In the genomic region with DNA sequence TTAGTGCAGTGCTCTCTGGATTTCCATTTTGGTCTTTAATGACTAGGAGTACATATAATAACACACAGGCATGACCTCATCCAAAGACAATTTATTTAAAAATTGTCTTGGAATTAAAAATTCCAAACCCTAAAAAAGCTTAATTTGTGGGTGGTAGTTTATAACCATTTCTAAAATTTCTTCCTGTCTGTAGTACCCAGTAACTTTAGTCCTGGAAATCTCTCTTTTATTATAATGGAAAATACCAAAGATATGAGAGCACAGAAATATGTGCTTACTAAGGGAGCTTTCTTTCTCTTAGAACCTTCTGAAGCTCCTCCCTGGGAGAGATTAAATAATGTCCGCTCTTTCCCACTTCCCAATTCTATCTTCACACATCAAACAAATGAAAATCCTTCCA, we compare ENCODE assay signal across 1 cellular context.
TF ChIP-seq lines count a peak whose summit lies in the region.

No MANE protein-coding gene starts in this region.

TF ChIP-seq in GM12891, 5 proteins besides CTCF, POLR2A, EP300 and RAD21:
- TF ChIP-seq POU2F2 (IDR thresholded peaks at IDR 0.05; ENCODE audit: low read depth, low read length): no peak
- TF ChIP-seq PAX5 (IDR thresholded peaks at IDR 0.05; ENCODE audit: insufficient read depth, low read length, severe bottlenecking): no peak
- no peak for TF ChIP-seq POLR2AphosphoS5 (IDR thresholded peaks at IDR 0.05; ENCODE audit: low read depth, low read length)
- no peak for TF ChIP-seq TAF1 (IDR thresholded peaks at IDR 0.05; ENCODE audit: low read depth, low read length)
- TF ChIP-seq SPI1 (IDR thresholded peaks at IDR 0.05; ENCODE audit: low read depth, low read length): no peak
